ENCODE assay signal across 8 cellular contexts in genomic region chr19:58466089-58466759, GRCh38. TPM values are rescaled to one million over a fixed set of nuclear protein-coding genes. Genes with fewer than 3 reads are reported as not detected.
A peak's percentile ranks its signal among the peaks of the same experiment; 100 is the strongest.
DNase-seq lines count a peak whose midpoint lies in the region; ATAC-seq, FAIRE-seq and TF ChIP-seq lines count a peak whose summit lies in the region.

No MANE protein-coding gene starts in this region.

- no peak for TF ChIP-seq CTCF in choroid plexus epithelial cell (conservative IDR thresholded peaks at IDR 0.05; ENCODE audit: low read depth, low read length)
- no peak for TF ChIP-seq CTCF in D721Med (IDR thresholded peaks at IDR 0.05; ENCODE audit: insufficient read depth, missing control alignments)

- peaks cover 7% of the 10 kb centered on the region; the same call in 1 of the 2 replicates for H3K36me3 ChIP-seq in HUES48 (ENCODE audit: control insufficient read depth, insufficient read depth, low read length)
- H3K36me3 ChIP-seq in naive thymus-derived CD4-positive, alpha-beta T cell (ENCODE audit: control insufficient read depth in 2 of 3, insufficient read depth in 3 of 3, low read length in 3 of 3): peaks cover 0 to 25% (median 0%) of the 10 kb centered on the region in 3 experiments

- FAIRE-seq in D721Med (lab: Jason Lieb, UNC): no peak

- H3K4me3 Mint-ChIP-seq in naive thymus-derived CD4-positive, alpha-beta T cell: peak overlapping the region; percentile 80 to 89 (median 86)

- intact Hi-C loops in naive thymus-derived CD4-positive, alpha-beta T cell (cut with micrococcal nuclease): loop anchor here (1.0 to 2.0 kb wide), 15 partner anchors 9 to 284 kb away; partner anchors contain the start of genes ERVK3-1 (in 2 of the 2), ZNF497 (in 2 of the 2), ZNF584 (in 2 of the 2) and MZF1 (in 1 of the 2)

- peak; percentile 22 for ATAC-seq in GM21390 (IDR thresholded peaks at IDR 0.05; ENCODE audit: unreplicated experiment)
- ATAC-seq in naive thymus-derived CD4-positive, alpha-beta T cell: peak; percentile 11

- peak overlapping the region in 6 of 9 donors; percentile 51 to 91 (median 76) for H3K27ac Mint-ChIP-seq in naive thymus-derived CD4-positive, alpha-beta T cell

- H3K9ac ChIP-seq in HUES48 (ENCODE audit: low read depth, low read length): no peak overlapping the region

- CTCF ChIA-PET in naive thymus-derived CD4-positive, alpha-beta T cell (lab: Charles Lee): interaction anchor here (0.6 to 0.9 kb wide), 2 partner anchors 12 to 14 kb away, joined by 3 read pairs; no protein-coding TSS in a partner anchor

- peaks cover 0 to 3% (median 0%) of the 10 kb centered on the region in 5 donors for H3K27me3 Mint-ChIP-seq in naive thymus-derived CD4-positive, alpha-beta T cell

- no peaks in the 10 kb centered on the region for H3K4me1 ChIP-seq in HUES48 (ENCODE audit: control insufficient read depth, insufficient read depth, low read length)
- H3K4me1 ChIP-seq in naive thymus-derived CD4-positive, alpha-beta T cell (ENCODE audit: control insufficient read depth in 2 of 2, insufficient read depth in 2 of 2, low read length in 2 of 2): peaks cover 7 to 11% of the 10 kb centered on the region in 2 donors

- no peaks in the 10 kb centered on the region for H3K9me3 ChIP-seq in HUES48 (ENCODE audit: control insufficient read depth, insufficient read depth, low read length)
- H3K9me3 ChIP-seq in naive thymus-derived CD4-positive, alpha-beta T cell (ENCODE audit: control insufficient read depth in 2 of 3, low read length in 3 of 3): no peaks in the 10 kb centered on the region

- no peak overlapping the region for H3K27ac ChIP-seq in HUES48 (ENCODE audit: low read depth, low read length)
- peak overlapping the region; percentile 99 for H3K27ac ChIP-seq in naive thymus-derived CD4-positive, alpha-beta T cell (ENCODE audit: low read depth, low read length)

- POLR2A ChIA-PET in naive thymus-derived CD4-positive, alpha-beta T cell (lab: Charles Lee): interaction anchor here (1.1 to 1.7 kb wide), 3 partner anchors 33 to 283 kb away, joined by 4 to 6 read pairs (median 5); partner anchors contain the start of genes ZNF274 and ZNF497

- H3K27me3 ChIP-seq in HUES48 (ENCODE audit: control insufficient read depth, insufficient read depth, low read length): no peaks in the 10 kb centered on the region
- no peaks in the 10 kb centered on the region for H3K27me3 ChIP-seq in naive thymus-derived CD4-positive, alpha-beta T cell (ENCODE audit: control insufficient read depth in 2 of 2, insufficient read depth in 2 of 2, low read length in 2 of 2)

- H3K36me3 Mint-ChIP-seq in naive thymus-derived CD4-positive, alpha-beta T cell: peaks cover 0 to 5% (median 0%) of the 10 kb centered on the region in 5 donors

- H3K4me1 Mint-ChIP-seq in naive thymus-derived CD4-positive, alpha-beta T cell: peaks cover 14 to 27% (median 22%) of the 10 kb centered on the region in 7 donors

- peaks cover 0 to 1% (median 0%) of the 10 kb centered on the region in 11 donors for H3K9me3 Mint-ChIP-seq in naive thymus-derived CD4-positive, alpha-beta T cell

- DNase-seq in choroid plexus epithelial cell (ENCODE audit: low read depth) (no peak), UCSD-AML1 (lab: John Stamatoyannopoulos, UW; ENCODE audit: unreplicated experiment) (no peak), D721Med (ENCODE audit: insufficient read length, low spot score) (no peak), hepatic stellate cell (ENCODE audit: low spot score) (no peak), COLO829 (ENCODE audit: low spot score) (no peak)
- no peak for DNase-seq in naive thymus-derived CD4-positive, alpha-beta T cell

- H3K4me3 ChIP-seq in HUES48 (ENCODE audit: low read depth, low read length) (peak overlapping the region; percentile 78), choroid plexus epithelial cell (ENCODE audit: low read depth, low read length) (peak overlapping the region; percentile 91)
- peak overlapping the region; percentile 92 for H3K4me3 ChIP-seq in naive thymus-derived CD4-positive, alpha-beta T cell (ENCODE audit: low read length)

RNA-seq across cellular contexts. Expression of gene ZNF324, which starts 0.7 kb away (rescaled TPM):
- 10 to 100 TPM; 14.2 to 28.0 (median 23.4) TPM for total RNA-seq in naive thymus-derived CD4-positive, alpha-beta T cell
- 10 to 100 TPM in 1 of 2 donors, 1 to 10 TPM in 1; 9.3 to 20.8 TPM for polyA plus RNA-seq in naive thymus-derived CD4-positive, alpha-beta T cell

RNA-seq across cellular contexts. Expression of gene ZNF446, which starts 9.9 kb away (rescaled TPM):
- total RNA-seq in naive thymus-derived CD4-positive, alpha-beta T cell: 10 to 100 TPM in 4 of 5 experiments, 1 to 10 TPM in 1; 9.5 to 20.0 (median 15.1) TPM
- 1 to 10 TPM; 3.2 to 6.0 TPM for polyA plus RNA-seq in naive thymus-derived CD4-positive, alpha-beta T cell

RNA-seq across cellular contexts. Expression of gene ZNF324B, which starts 14.8 kb away (rescaled TPM):
- total RNA-seq in naive thymus-derived CD4-positive, alpha-beta T cell: 10 to 100 TPM in 3 of 5 experiments, 1 to 10 TPM in 2; 9.1 to 13.9 (median 11.8) TPM
- 1 to 10 TPM; 1.7 to 3.5 TPM for polyA plus RNA-seq in naive thymus-derived CD4-positive, alpha-beta T cell

RNA-seq across cellular contexts. Expression of gene ZNF132, which starts 26.3 kb away (rescaled TPM):
- 10 to 100 TPM in 2 of 5 experiments, 1 to 10 TPM in 3; 1.2 to 12.9 (median 4.9) TPM for total RNA-seq in naive thymus-derived CD4-positive, alpha-beta T cell
- 1 to 10 TPM; 2.4 to 3.6 TPM for polyA plus RNA-seq in naive thymus-derived CD4-positive, alpha-beta T cell

RNA-seq across cellular contexts. Expression of gene SLC27A5, which starts 45.6 kb away (rescaled TPM):
- 10 to 100 TPM in 3 of 5 experiments, 1 to 10 TPM in 2; 5.9 to 14.1 (median 12.6) TPM for total RNA-seq in naive thymus-derived CD4-positive, alpha-beta T cell
- 10 to 100 TPM; 18.4 to 26.9 TPM for polyA plus RNA-seq in naive thymus-derived CD4-positive, alpha-beta T cell
